ENCODE assay signal across 8 cellular contexts in genomic region chr7:14691597-14692203, GRCh38.
DNase-seq lines count a peak whose midpoint lies in the region; ATAC-seq, FAIRE-seq and TF ChIP-seq lines count a peak whose summit lies in the region.

No MANE protein-coding gene starts in this region.

- H3K27me3 ChIP-seq in GM12878 (replicated peaks in 1 of 2; ENCODE audit: control insufficient read depth in 2 of 2, insufficient read depth in 2 of 2, low read length in 1 of 2), result no peaks in the 10 kb centered on the region

- H3K4me2 ChIP-seq in GM12878 (ENCODE audit: control insufficient read depth, insufficient read depth), result no peak overlapping the region

- H3K79me2 ChIP-seq in GM12878 (ENCODE audit: control insufficient read depth, insufficient read depth, low read length), result no peaks in the 10 kb centered on the region

- 2% methylated on average over 3 of the region's 3 CpGs for WGBS in GM12878 (ENCODE audit: insufficient coverage, insufficient replicate concordance, low lambda C conversion rate, missing lambda C conversion rate)

- in situ Hi-C loops in GM12878 (cut with MboI), result loop anchor here (10.0 kb wide), 1 partner anchor 1407 kb away; no protein-coding TSS in a partner anchor

- TF ChIP-seq POLR2A in GM12878 (IDR thresholded peaks at IDR 0.05; ENCODE audit: low read depth, low read length), result no peak

- SMC1A ChIA-PET in GM12878 (lab: Charles Lee; ENCODE audit: uncharacterized antibody, unreplicated experiment), result interaction anchor here (0.6 to 4.0 kb wide), 26 partner anchors 10 to 1465 kb away, joined by 3 to 42 read pairs (median 4); no protein-coding TSS in a partner anchor

- no peaks in the 10 kb centered on the region for H4K20me1 ChIP-seq in GM12878 (ENCODE audit: control insufficient read depth, insufficient read depth)

- H3K4me3 ChIP-seq in GM12878, result no peak overlapping the region

- CTCF ChIA-PET in GM10248 (lab: Yijun Ruan, JAX), result interaction anchor here (0.6 to 3.0 kb wide), 34 partner anchors 9 to 1416 kb away, joined by 3 to 47 read pairs (median 4); no protein-coding TSS in a partner anchor
- CTCF ChIA-PET in GM12878 (lab: Yijun Ruan, JAX), result interaction anchor here (0.5 to 4.5 kb wide), 63 partner anchors 8 to 1425 kb away, joined by 3 to 85 read pairs (median 4); no protein-coding TSS in a partner anchor

- no TSS peak for BruUV-seq in GM12878 (replicated peaks; lab: Mats Ljungman, UMichigan)

- RAD21 ChIA-PET in GM12878 (lab: Charles Lee; ENCODE audit: unreplicated experiment), result interaction anchor here (0.5 to 2.3 kb wide), 19 partner anchors 8 to 1416 kb away, joined by 3 to 42 read pairs (median 4); no protein-coding TSS in a partner anchor

- no peaks in the 10 kb centered on the region for H3K4me1 ChIP-seq in GM12878 (ENCODE audit: control insufficient read depth, insufficient read depth, low read length)

- TF ChIP-seq EP300 in GM12878 (IDR thresholded peaks at IDR 0.05; ENCODE audit: borderline replicate concordance in 1 of 2, control insufficient read depth in 1 of 2, low read depth in 2 of 2, low read length in 2 of 2), result no peak

- TF ChIP-seq CTCF in 22Rv1 (IDR thresholded peaks at IDR 0.05), result peak; percentile 96
- peak; percentile 84 for TF ChIP-seq CTCF in GM10248 (IDR thresholded peaks at IDR 0.05; ENCODE audit: control extremely low read depth, extremely low read depth, low read depth, missing control alignments)
- TF ChIP-seq CTCF in GM12878 (IDR thresholded peaks at IDR 0.05 in 2 of 3, conservative IDR thresholded peaks at IDR 0.05 in 1 of 3; ENCODE audit: control insufficient read depth in 2 of 3, extremely low read depth in 1 of 3, insufficient read depth in 1 of 3, low read depth in 3 of 3, low read length in 3 of 3), result peak; percentile 73 to 76 (median 75)

- no peak for FAIRE-seq in GM12878 (lab: Jason Lieb, UNC)

- no peaks in the 10 kb centered on the region for H3K9me3 ChIP-seq in GM12878 (replicated peaks; ENCODE audit: control insufficient read depth, insufficient read depth, low read length)

- peak; percentile 69 for TF ChIP-seq RAD21 in GM12878 (IDR thresholded peaks at IDR 0.05; ENCODE audit: insufficient read depth, low read depth, low read length)

- H3K36me3 ChIP-seq in GM12878 (ENCODE audit: control insufficient read depth in 2 of 2, insufficient read depth in 2 of 2, low read length in 1 of 2), result no peaks in the 10 kb centered on the region

- no peak overlapping the region for H2AFZ ChIP-seq in GM12878 (ENCODE audit: control insufficient read depth, low read depth, low read length)

- intact Hi-C loops in GM12878 (cut with micrococcal nuclease; ENCODE audit: unreplicated experiment), result loop anchor here (2.0 to 10.0 kb wide), 4 partner anchors 207 to 1411 kb away; no protein-coding TSS in a partner anchor

- H3K27ac ChIP-seq in 22Rv1 (no peak overlapping the region), GM12878 (ENCODE audit: control insufficient read depth, insufficient read depth) (no peak overlapping the region)

- POLR2A ChIA-PET in GM10248 (lab: Yijun Ruan, JAX) (no interaction called here), GM12878 (lab: Charles Lee) (interaction anchor here (0.6 kb wide), 1 partner anchor 119 kb away, joined by 3 read pairs; no protein-coding TSS in a partner anchor)

- ATAC-seq in GM12878, result peak; percentile 68
- no peak for ATAC-seq in HG03571 (IDR thresholded peaks at IDR 0.05; ENCODE audit: unreplicated experiment)

- no peak overlapping the region for H3K9ac ChIP-seq in GM12878 (ENCODE audit: control insufficient read depth, insufficient read depth, low read length)

- DNase-seq in GM10248 (ENCODE audit: extremely low spot score), result no peak
- peak; percentile 62 for DNase-seq in HT-29 (ENCODE audit: low spot score)
- DNase-seq in T follicular helper cell (ENCODE audit: low read depth), result peak; percentile 22
- no peak for DNase-seq in GM12878 (ENCODE audit: low read depth, low spot score)
- peak; percentile 77 for DNase-seq in inferior parietal cortex (ENCODE audit: extremely low spot score)
- DNase-seq in stimulated activated CD4-positive, alpha-beta T cell treated with anti-CD3 and anti-CD28 coated beads, Interleukin-2, amount 100 ng/mL, for 24 hours, result peak; percentile 53 to 60

TF ChIP-seq in GM12878, 131 proteins besides CTCF, POLR2A, EP300 and RAD21:
- TF ChIP-seq SMC3 (IDR thresholded peaks at IDR 0.05; ENCODE audit: borderline replicate concordance, low read length) (peak; percentile 55; the same call in 1 of the 2 replicates), FOS (IDR thresholded peaks at IDR 0.05; ENCODE audit: borderline replicate concordance, extremely low read depth, insufficient read length) (no peak), IKZF1 (conservative IDR thresholded peaks at IDR 0.05) (no peak), EGR1 (IDR thresholded peaks at IDR 0.05; ENCODE audit: borderline replicate concordance in 1 of 2, low read depth in 2 of 2, low read length in 2 of 2) (no peak), MEF2B (IDR thresholded peaks at IDR 0.05; ENCODE audit: partially characterized antibody, poor library complexity, severe bottlenecking) (no peak), IKZF2 (IDR thresholded peaks at IDR 0.05) (no peak)

Comparison
In these comparisons a context has a peak if more than half of its experiments do, and no peak if none do; other contexts are left out.
1. DNase-seq: peak in HT-29 (single experiment), T follicular helper cell (single experiment), inferior parietal cortex (single experiment) and stimulated activated CD4-positive, alpha-beta T cell treated with anti-CD3 and anti-CD28 coated beads, Interleukin-2, amount 100 ng/mL, for 24 hours (2 of 2); none in GM10248 (single experiment) and GM12878 (single experiment).
2. Peak in every context shown above with its lines, with median percentiles within 50 percentile points of each other: CTCF ChIP-seq.